32 cellular contexts compared by ENCODE assay signal in genomic region chr2:195466427-195466826, GRCh38.
DNase-seq lines count a peak whose midpoint lies in the region; ATAC-seq, FAIRE-seq and TF ChIP-seq lines count a peak whose summit lies in the region.
"Had no signal": no experiment of that assay in that cellular context is flagged by ENCODE, and none has a peak within 500 bp of the region (broad histone marks: within the 10 kb centered on the region; RNA-seq: fewer than 3 reads in every experiment).

No MANE protein-coding gene starts in this region.

- no peak for TF ChIP-seq POLR2A in K562 (conservative IDR thresholded peaks at IDR 0.05)

- no peak overlapping the region for H2BK5ac ChIP-seq in mesenchymal stem cell (ENCODE audit: low read depth, low read length, poor library complexity, severe bottlenecking)

- no peak overlapping the region for H2AK5ac ChIP-seq in mesenchymal stem cell (ENCODE audit: low read length, severe bottlenecking)

- H3K4me3 ChIP-seq in HEK293 (ENCODE audit: low read depth, low read length) (no peak overlapping the region), K562 (no peak overlapping the region), mesenchymal stem cell (ENCODE audit: insufficient read depth in 1 of 2, low read depth in 1 of 2, low read length in 2 of 2) (no peak overlapping the region)
- H3K4me3 ChIP-seq: A549; BLaER1; BLaER1 treated with 17β-estradiol and CSF1 and Interleukin-3, amounts not matched to agents 10 nM and 100 nM had no signal

- H4K91ac ChIP-seq in mesenchymal stem cell (ENCODE audit: low read length) = no peak overlapping the region

- no peak overlapping the region for H2BK120ac ChIP-seq in mesenchymal stem cell (ENCODE audit: low read depth, low read length)

- BruUV-seq in K562 (replicated peaks; lab: Mats Ljungman, UMichigan) = no TSS peak

- H2AFZ ChIP-seq in K562 (ENCODE audit: low read depth, low read length) = no peak overlapping the region
- no peak overlapping the region for H2AFZ ChIP-seq in mesenchymal stem cell (ENCODE audit: low read depth, low read length)

- no peak overlapping the region for H3K27ac ChIP-seq in HEK293 (ENCODE audit: extremely low read depth, low read depth, low read length)
- H3K27ac ChIP-seq in K562 (ENCODE audit: extremely low read depth, low read depth, low read length) = no peak overlapping the region
- H3K27ac ChIP-seq in mesenchymal stem cell (ENCODE audit: low read length, poor library complexity, severe bottlenecking) = no peak overlapping the region
- H3K27ac ChIP-seq: 22Rv1; A549; BLaER1; BLaER1 treated with 17β-estradiol and CSF1 and Interleukin-3, amounts not matched to agents 10 nM and 100 nM; C4-2B had no signal

- no peak overlapping the region for H4K8ac ChIP-seq in mesenchymal stem cell (ENCODE audit: low read length)

- H2BK15ac ChIP-seq in mesenchymal stem cell (ENCODE audit: low read depth, poor library complexity, severe bottlenecking) = no peak overlapping the region

- no peak overlapping the region for H3K9ac ChIP-seq in K562 (ENCODE audit: insufficient read depth in 1 of 2, low read depth in 2 of 2, low read length in 2 of 2)
- no peak overlapping the region for H3K9ac ChIP-seq in mesenchymal stem cell (ENCODE audit: low read length)
- H3K9ac ChIP-seq: BLaER1; BLaER1 treated with 17β-estradiol and CSF1 and Interleukin-3, amounts not matched to agents 10 nM and 100 nM had no signal

- H3K18ac ChIP-seq in mesenchymal stem cell (ENCODE audit: low read depth in 1 of 2, low read length in 2 of 2) = no peak overlapping the region

- no peaks in the 10 kb centered on the region for H3K36me3 ChIP-seq in HEK293 (ENCODE audit: control insufficient read depth in 2 of 2, insufficient read depth in 1 of 2, low read length in 2 of 2)
- H3K36me3 ChIP-seq in K562 (ENCODE audit: control insufficient read depth, insufficient read depth, low read length) = no peaks in the 10 kb centered on the region
- H3K36me3 ChIP-seq in mesenchymal stem cell (ENCODE audit: control insufficient read depth in 1 of 2, insufficient read depth in 2 of 2, low read depth in 1 of 2, low read length in 2 of 2) = no peaks in the 10 kb centered on the region
- H3K36me3 ChIP-seq: BE2C; BLaER1; BLaER1 treated with 17β-estradiol and CSF1 and Interleukin-3, amounts not matched to agents 10 nM and 100 nM had no signal

- no peak for TF ChIP-seq RAD21 in K562 (CRISPR knock-in tag; conservative IDR thresholded peaks at IDR 0.05 in 1 of 2, IDR thresholded peaks at IDR 0.05 in 1 of 2)

- H3K23ac ChIP-seq in mesenchymal stem cell (ENCODE audit: low read length in 2 of 2) = no peak overlapping the region

- H3K14ac ChIP-seq in mesenchymal stem cell (ENCODE audit: low read length in 2 of 2) = no peak overlapping the region

- H3K27me3 ChIP-seq in K562 (ENCODE audit: control insufficient read depth in 2 of 2, insufficient read depth in 2 of 2, low read length in 2 of 2) (no peaks in the 10 kb centered on the region), mesenchymal stem cell (ENCODE audit: control insufficient read depth in 1 of 2, insufficient read depth in 1 of 2, low read length in 2 of 2) (no peaks in the 10 kb centered on the region)
- H3K27me3 ChIP-seq: BE2C; BLaER1; BLaER1 treated with 17β-estradiol and CSF1 and Interleukin-3, amounts not matched to agents 10 nM and 100 nM had no signal

- FAIRE-seq in GM18507 (lab: Jason Lieb, UNC) = peak; percentile 59
- no peak for FAIRE-seq in K562 (lab: Jason Lieb, UNC)
- FAIRE-seq: A204.1, A549 had no signal

- POLR2A ChIA-PET in HEK293 (lab: Yijun Ruan, JAX) (no interaction called here), K562 (lab: Yijun Ruan, JAX) (no interaction called here)

- no peaks in the 10 kb centered on the region for H3K4me1 ChIP-seq in HEK293 (ENCODE audit: control insufficient read depth, insufficient read depth, low read length)
- peaks cover 0 to 10% of the 10 kb centered on the region in 2 experiments; a peak in 2 of 5 replicates for H3K4me1 ChIP-seq in K562 (replicated peaks in 1 of 2; ENCODE audit: control insufficient read depth in 2 of 2, insufficient read depth in 2 of 2, low read length in 2 of 2)
- no peaks in the 10 kb centered on the region for H3K4me1 ChIP-seq in mesenchymal stem cell (ENCODE audit: control insufficient read depth, insufficient read depth, low read depth, low read length)
- H3K4me1 ChIP-seq: A549, BE2C, Caco-2 had no signal

- no peaks in the 10 kb centered on the region for H3K79me2 ChIP-seq in K562 (ENCODE audit: control insufficient read depth, insufficient read depth, low read length)

- in situ Hi-C loops in K562 (cut with MboI) = no loop called here

- H2BK12ac ChIP-seq in mesenchymal stem cell (ENCODE audit: low read length in 2 of 2) = no peak overlapping the region

- intact Hi-C loops in K562 (cut with micrococcal nuclease) = no loop called here

- H3K79me1 ChIP-seq in mesenchymal stem cell (replicated peaks; ENCODE audit: low read length, poor library complexity, severe bottlenecking) = no peaks in the 10 kb centered on the region

- H3K4me2 ChIP-seq in K562 (ENCODE audit: insufficient read depth, low read length) = no peak overlapping the region
- H3K4me2 ChIP-seq in mesenchymal stem cell (ENCODE audit: low read length, poor library complexity, severe bottlenecking) = no peak overlapping the region
- H3K4me2 ChIP-seq: A549; BLaER1; BLaER1 treated with 17β-estradiol and CSF1 and Interleukin-3, amounts not matched to agents 10 nM and 100 nM had no signal

- CTCF ChIA-PET in HEK293 (lab: Yijun Ruan, JAX) (interaction anchor here (0.6 kb wide), 1 partner anchor 17 kb away, joined by 3 read pairs; no protein-coding TSS in a partner anchor), K562 (lab: Yijun Ruan, JAX; ENCODE audit: low intra/inter-chr PET ratio) (no interaction called here)

- no peaks in the 10 kb centered on the region for H3K9me1 ChIP-seq in K562 (ENCODE audit: control insufficient read depth, insufficient read depth, low read length)

- DNase-seq in GM18507 (ENCODE audit: extremely low spot score, insufficient read length, low read depth) = no peak
- no peak for DNase-seq in K562 (ENCODE audit: extremely low read depth in 1 of 4, low spot score in 3 of 4)
- DNase-seq in mesenchymal stem cell = no peak
- DNase-seq: 8988T; ACHN; AML-193; BE2C; C1 segment of cervical spinal cord; Caco-2; Calu3; CD4-positive, alpha-beta memory T cell; CD4-positive, alpha-beta T cell; CD4-positive, CD25-positive, alpha-beta regulatory T cell; CD8-positive, alpha-beta memory T cell; CD8-positive, alpha-beta T cell; COR-L47; DMS 273 treated with DMSO at 0.1 percent for 48 hours; DMS153; DMS53; DMS79; DMS79 treated with DMSO at 0.1 percent for 48 hours; DND-41; EL had no signal

- TF ChIP-seq EP300 in K562 (IDR thresholded peaks at IDR 0.05; ENCODE audit: low read length) = no peak

- H3K9me3 ChIP-seq in HEK293 (ENCODE audit: control insufficient read depth, insufficient read depth, low read depth, low read length) = no peaks in the 10 kb centered on the region
- H3K9me3 ChIP-seq in K562 (replicated peaks; ENCODE audit: control insufficient read depth, insufficient read depth, low read depth, low read length) = peaks cover 3% of the 10 kb centered on the region; the same call in 1 of the 2 replicates
- H3K9me3 ChIP-seq in mesenchymal stem cell (ENCODE audit: control insufficient read depth, low read length) = peaks cover 6% of the 10 kb centered on the region
- H3K9me3 ChIP-seq: BE2C, Caco-2 had no signal

- no peaks in the 10 kb centered on the region for H4K20me1 ChIP-seq in K562 (replicated peaks; ENCODE audit: control insufficient read depth, insufficient read depth, low read length)
- H4K20me1 ChIP-seq: BLaER1; BLaER1 treated with 17β-estradiol and CSF1 and Interleukin-3, amounts not matched to agents 10 nM and 100 nM had no signal

- no peak for ATAC-seq in K562
- ATAC-seq in HG03565 (IDR thresholded peaks at IDR 0.05; ENCODE audit: unreplicated experiment) = no peak
- ATAC-seq in GM18868 (IDR thresholded peaks at IDR 0.05; ENCODE audit: unreplicated experiment) = no peak
- ATAC-seq: A549; CD8-positive, alpha-beta T cell had no signal

- no peak overlapping the region for H3K4ac ChIP-seq in mesenchymal stem cell (ENCODE audit: low read depth in 1 of 2, low read length in 2 of 2)

- TF ChIP-seq CTCF in HEK293 (tag by site-specific recombination; IDR thresholded peaks at IDR 0.05) (no peak), K562 (IDR thresholded peaks at IDR 0.05 in 2 of 3, conservative IDR thresholded peaks at IDR 0.05 in 1 of 3; ENCODE audit: insufficient read depth in 2 of 3, low read depth in 1 of 3, low read length in 3 of 3) (no peak)

TF ChIP-seq in HEK293, 187 proteins besides CTCF, POLR2A, EP300 and RAD21:
- TF ChIP-seq ZNF394 (tag by site-specific recombination; IDR thresholded peaks at IDR 0.05; ENCODE audit: borderline replicate concordance) (no peak), SETDB1 (IDR thresholded peaks at IDR 0.05; ENCODE audit: insufficient read length, low read length) (peak; percentile 91), ZNF366 (tag by site-specific recombination; conservative IDR thresholded peaks at IDR 0.05) (no peak)

TF ChIP-seq in K562, 482 proteins besides CTCF, POLR2A, EP300 and RAD21:
- TF ChIP-seq CBX3 (IDR thresholded peaks at IDR 0.05; ENCODE audit: borderline replicate concordance in 1 of 2, low read length in 2 of 2) (peak in 1 of 2 experiments; percentile 75; a peak in 2 of 3 replicates), RBM25 (IDR thresholded peaks at IDR 0.05; ENCODE audit: low read depth, low read length, severe bottlenecking) (peak; percentile 96), ZHX1 (conservative IDR thresholded peaks at IDR 0.05; ENCODE audit: low read length) (no peak), TEAD1 (CRISPR knock-in tag; IDR thresholded peaks at IDR 0.05) (no peak), HNRNPUL1 (IDR thresholded peaks at IDR 0.05; ENCODE audit: low read length) (no peak)
